ENCODE assay signal across 26 cellular contexts in genomic region chr22:37318255-37319109, GRCh38. TPM values are rescaled to one million over a fixed set of nuclear protein-coding genes. Genes with fewer than 3 reads are reported as not detected.
DNase-seq lines count a peak whose midpoint lies in the region; ATAC-seq and TF ChIP-seq lines count a peak whose summit lies in the region.
"Had no signal": no experiment of that assay in that cellular context is flagged by ENCODE, and none has a peak within 500 bp of the region (broad histone marks: within the 10 kb centered on the region; RNA-seq: fewer than 3 reads in every experiment).

No MANE protein-coding gene starts in this region.

- peaks cover 31% of the 10 kb centered on the region for H3K4me1 Mint-ChIP-seq in activated T-cell treated with anti-CD3 and anti-CD28 coated beads, Interleukin-2, amount 50 U/mL, for 72 hours (ENCODE audit: low read depth)
- peaks cover 7% of the 10 kb centered on the region for H3K4me1 Mint-ChIP-seq in type B pancreatic cell (ENCODE audit: unreplicated experiment)

- H3K9me3 Mint-ChIP-seq in activated T-cell treated with anti-CD3 and anti-CD28 coated beads, Interleukin-2, amount 50 U/mL, for 72 hours, result no peaks in the 10 kb centered on the region
- no peaks in the 10 kb centered on the region for H3K9me3 Mint-ChIP-seq in type B pancreatic cell
- H3K9me3 Mint-ChIP-seq: activated CD4-positive, alpha-beta memory T cell treated with anti-CD3 and anti-CD28 coated beads, Interleukin-2, amount 10 ng/mL, durations not matched to agents 7 days and 5 days; activated T-cell treated with anti-CD3 and anti-CD28 coated beads, Interleukin-2, amount 50 U/mL, for 24 hours; CD14-positive monocyte; naive B cell; T-cell had no signal

- no peak; the same call in 1 of the 2 replicates for TF ChIP-seq CTCF in RWPE1 (conservative IDR thresholded peaks at IDR 0.05; ENCODE audit: low read depth)
- peak; percentile 12 for TF ChIP-seq CTCF in epithelial cell of proximal tubule (conservative IDR thresholded peaks at IDR 0.05; ENCODE audit: low read depth, low read length)
- TF ChIP-seq CTCF in retinal pigment epithelial cell (conservative IDR thresholded peaks at IDR 0.05; ENCODE audit: low read depth, low read length), result peak; percentile 13
- no peak for TF ChIP-seq CTCF in type B pancreatic cell (conservative IDR thresholded peaks at IDR 0.05)

- H3K4me3 ChIP-seq in epithelial cell of proximal tubule (ENCODE audit: low read depth, low read length), result no peak overlapping the region
- H3K4me3 ChIP-seq in retinal pigment epithelial cell (ENCODE audit: low read length), result no peak overlapping the region
- H3K4me3 ChIP-seq: colonic mucosa, prostate gland, uterus had no signal

- H3K27me3 Mint-ChIP-seq in activated T-cell treated with anti-CD3 and anti-CD28 coated beads, Interleukin-2, amount 50 U/mL, for 72 hours (ENCODE audit: low read depth), result peaks cover 10% of the 10 kb centered on the region
- peaks cover 52% of the 10 kb centered on the region for H3K27me3 Mint-ChIP-seq in type B pancreatic cell

- POLR2A ChIA-PET in RWPE1 (lab: Yijun Ruan, JAX; ENCODE audit: low non-redundant PET), result no interaction called here

- H3K4me3 Mint-ChIP-seq in activated T-cell treated with anti-CD3 and anti-CD28 coated beads, Interleukin-2, amount 50 U/mL, for 72 hours, result no peak overlapping the region
- H3K4me3 Mint-ChIP-seq in type B pancreatic cell, result no peak overlapping the region
- H3K4me3 Mint-ChIP-seq: activated CD4-positive, alpha-beta memory T cell treated with anti-CD3 and anti-CD28 coated beads, Interleukin-2, amount 10 ng/mL, durations not matched to agents 7 days and 5 days; activated T-cell treated with anti-CD3 and anti-CD28 coated beads, Interleukin-2, amount 50 U/mL, for 24 hours; T-cell had no signal

- H3K27ac Mint-ChIP-seq in activated T-cell treated with anti-CD3 and anti-CD28 coated beads, Interleukin-2, amount 50 U/mL, for 72 hours, result peak overlapping the region; percentile 56
- H3K27ac Mint-ChIP-seq in type B pancreatic cell, result no peak overlapping the region
- H3K27ac Mint-ChIP-seq: activated CD4-positive, alpha-beta memory T cell treated with anti-CD3 and anti-CD28 coated beads, Interleukin-2, amount 10 ng/mL, durations not matched to agents 7 days and 5 days; activated T-cell treated with anti-CD3 and anti-CD28 coated beads, Interleukin-2, amount 50 U/mL, for 24 hours; CD14-positive monocyte had no signal

- CTCF ChIA-PET in RWPE1 (lab: Yijun Ruan, JAX), result interaction anchor here (1.0 kb wide), 1 partner anchor 136 kb away, joined by 3 read pairs; no protein-coding TSS in a partner anchor

- no peaks in the 10 kb centered on the region for H3K36me3 Mint-ChIP-seq in activated T-cell treated with anti-CD3 and anti-CD28 coated beads, Interleukin-2, amount 50 U/mL, for 72 hours (ENCODE audit: insufficient read depth in 2 of 2)
- no peaks in the 10 kb centered on the region for H3K36me3 Mint-ChIP-seq in type B pancreatic cell
- H3K36me3 Mint-ChIP-seq: naive B cell, T-cell had no signal

- peak overlapping the region; percentile 54 for H3K27ac ChIP-seq in RWPE1
- H3K27ac ChIP-seq: colonic mucosa, prostate gland, uterus, VCaP had no signal

- no peak for ATAC-seq in activated T-cell treated with anti-CD3 and anti-CD28 coated beads, Interleukin-2, amount 50 U/mL, for 72 hours (replicated peaks in 1 of 2)
- ATAC-seq: T-cell had no signal

- DNase-seq in activated T-cell treated with anti-CD3 and anti-CD28 coated beads, Interleukin-2, amount 50 U/mL, for 72 hours, result no peak
- DNase-seq in activated T-cell treated with anti-CD3 and anti-CD28 coated beads, Interleukin-2, amount 50 U/mL, for 1 hour, result no peak
- DNase-seq in RWPE1 (ENCODE audit: low spot score) (no peak), epithelial cell of proximal tubule (ENCODE audit: low read depth) (no peak), retinal pigment epithelial cell (ENCODE audit: low read depth) (no peak), GF-D8 (lab: John Stamatoyannopoulos, UW) (no peak), type B pancreatic cell (ENCODE audit: extremely low spot score, unreplicated experiment) (no peak), D341Med (ENCODE audit: low spot score) (no peak)
- DNase-seq: activated CD4-positive, alpha-beta memory T cell treated with anti-CD3 and anti-CD28 coated beads, Interleukin-2, amount 10 ng/mL, durations not matched to agents 7 days and 5 days; activated naive CD4-positive, alpha-beta T cell treated with anti-CD3 and anti-CD28 coated beads, Interleukin-2, amount 50 U/mL, for 16 hours; activated T-cell treated with anti-CD3 and anti-CD28 coated beads, Interleukin-2, amount 50 U/mL, for 24 hours; colonic mucosa; DMS153; GDM1; HCEC 1CT; islet precursor cell; Kasumi-1; naive B cell; NCI-H1092; NCI-H510A; T-cell; uterus had no signal

RNA-seq across cellular contexts. Expression of gene CYTH4, which starts 36.2 kb away (rescaled TPM):
- 10 to 100 TPM; 71.9 to 87.5 TPM for total RNA-seq in activated T-cell treated with anti-CD3 and anti-CD28 coated beads, Interleukin-2, amount 50 U/mL, for 72 hours
- 0.07 TPM in 1 of 2 replicates, not detected in the other for total RNA-seq in epithelial cell of proximal tubule
- total RNA-seq in type B pancreatic cell (ENCODE audit: low replicate concordance), result not detected in 2 replicates
- total RNA-seq: lung microvascular endothelial cell had no signal

Comparison
In these comparisons a context has a peak if more than half of its experiments do, and no peak if none do; other contexts are left out.
1. CTCF ChIP-seq: peak in epithelial cell of proximal tubule (single experiment) and retinal pigment epithelial cell (single experiment); none in RWPE1 (single experiment) and type B pancreatic cell (single experiment).
2. RNA of gene CYTH4, which starts 36.2 kb away (total RNA-seq): 71.9 to 87.5 TPM in activated T-cell treated with anti-CD3 and anti-CD28 coated beads, Interleukin-2, amount 50 U/mL, for 72 hours; not detected in type B pancreatic cell and 0.07 TPM in epithelial cell of proximal tubule; every median in the first group is over 10 times any median in the second.